Comparison of ENCODE assay signal across 16 cellular contexts in genomic region chr13:63455938-63456337, GRCh38.
DNase-seq lines count a peak whose midpoint lies in the region; ATAC-seq, FAIRE-seq and TF ChIP-seq lines count a peak whose summit lies in the region.
"Had no signal": no experiment of that assay in that cellular context is flagged by ENCODE, and none has a peak within 500 bp of the region (broad histone marks: within the 10 kb centered on the region; RNA-seq: fewer than 3 reads in every experiment).

No MANE protein-coding gene starts in this region.

- TF ChIP-seq CTCF in AG04450 (IDR thresholded peaks at IDR 0.05; ENCODE audit: low read depth, low read length) (peak; percentile 19; the same call in 1 of the 2 replicates), epithelial cell of proximal tubule (conservative IDR thresholded peaks at IDR 0.05; ENCODE audit: low read depth, low read length) (peak; percentile 43)

- H3K27ac ChIP-seq in AG04450 (ENCODE audit: low read depth, low read length) = no peak overlapping the region
- H3K27ac ChIP-seq: right atrium auricular region had no signal

- no peak overlapping the region for H3K4me3 ChIP-seq in AG04450 (ENCODE audit: low read depth, low read length)
- H3K4me3 ChIP-seq in epithelial cell of proximal tubule (ENCODE audit: low read depth, low read length) = no peak overlapping the region
- H3K4me3 ChIP-seq: right atrium auricular region had no signal

- DNase-seq in AG04450 (ENCODE audit: low read depth, low spot score) (no peak), OCI-M1 (lab: John Stamatoyannopoulos, UW) (peak; percentile 7), epithelial cell of proximal tubule (ENCODE audit: low read depth) (no peak), GM12892 (ENCODE audit: insufficient read length) (no peak)
- DNase-seq in activated T-helper 1 cell treated with anti-CD3 and anti-CD28 coated beads, Interleukin-12 subunit alpha, Interleukin-12 subunit beta, Interleukin-2, Interleukin-4 antibody, amounts not matched to agents 30 ng/mL and 10 ng/mL and 1 ng/mL, durations not matched to agents 14 hours and 24 hours and 36 hours (ENCODE audit: low spot score) = no peak
- no peak for DNase-seq in activated naive CD4-positive, alpha-beta T cell (lab: John Stamatoyannopoulos, UW)
- no peak for DNase-seq in NK-92 treated with Interleukin-12 subunit alpha and Interleukin-12 subunit beta, amount 100 ng/mL, for 24 hours (lab: John Stamatoyannopoulos, UW)
- DNase-seq: activated CD4-positive, alpha-beta memory T cell treated with anti-CD3 and anti-CD28 coated beads, Interleukin-2, amount 10 ng/mL, durations not matched to agents 7 days and 5 days; activated naive CD4-positive, alpha-beta T cell treated with anti-CD3 and anti-CD28 coated beads, Interleukin-2, amount 10 ng/mL, durations not matched to agents 7 days and 5 days; CD4-positive, alpha-beta T cell; kidney; NCI-H1417; NCI-H748 treated with DMSO at 0.1 percent for 48 hours had no signal

- POLR2A ChIA-PET in AG04450 (lab: Yijun Ruan, JAX) = no interaction called here

- ATAC-seq in GM19463 (IDR thresholded peaks at IDR 0.05; ENCODE audit: unreplicated experiment) = peak; percentile 53

- intact Hi-C loops in activated T-helper 1 cell treated with anti-CD3 and anti-CD28 coated beads, Interleukin-12 subunit alpha, Interleukin-12 subunit beta, Interleukin-2, Interleukin-4 antibody, amounts not matched to agents 30 ng/mL and 10 ng/mL and 1 ng/mL, durations not matched to agents 14 hours and 24 hours and 36 hours (cut with micrococcal nuclease) = no loop called here

- no peak overlapping the region for H3K4me3 Mint-ChIP-seq in activated T-helper 1 cell treated with anti-CD3 and anti-CD28 coated beads, Interleukin-12 subunit alpha, Interleukin-12 subunit beta, Interleukin-2, Interleukin-4 antibody, amounts not matched to agents 30 ng/mL and 10 ng/mL and 1 ng/mL, durations not matched to agents 14 hours and 24 hours and 36 hours
- H3K4me3 Mint-ChIP-seq: activated CD4-positive, alpha-beta memory T cell treated with anti-CD3 and anti-CD28 coated beads, Interleukin-2, amount 10 ng/mL, durations not matched to agents 7 days and 5 days; activated naive CD4-positive, alpha-beta T cell treated with anti-CD3 and anti-CD28 coated beads, Interleukin-2, amount 10 ng/mL, durations not matched to agents 7 days and 5 days; CD4-positive, alpha-beta T cell had no signal

- no peaks in the 10 kb centered on the region for H3K27me3 Mint-ChIP-seq in activated T-helper 1 cell treated with anti-CD3 and anti-CD28 coated beads, Interleukin-12 subunit alpha, Interleukin-12 subunit beta, Interleukin-2, Interleukin-4 antibody, amounts not matched to agents 30 ng/mL and 10 ng/mL and 1 ng/mL, durations not matched to agents 14 hours and 24 hours and 36 hours (ENCODE audit: insufficient read depth)
- H3K27me3 Mint-ChIP-seq: activated CD4-positive, alpha-beta memory T cell treated with anti-CD3 and anti-CD28 coated beads, Interleukin-2, amount 10 ng/mL, durations not matched to agents 7 days and 5 days; activated naive CD4-positive, alpha-beta T cell treated with anti-CD3 and anti-CD28 coated beads, Interleukin-2, amount 10 ng/mL, durations not matched to agents 7 days and 5 days; CD4-positive, alpha-beta T cell had no signal

- H3K4me1 Mint-ChIP-seq in activated T-helper 1 cell treated with anti-CD3 and anti-CD28 coated beads, Interleukin-12 subunit alpha, Interleukin-12 subunit beta, Interleukin-2, Interleukin-4 antibody, amounts not matched to agents 30 ng/mL and 10 ng/mL and 1 ng/mL, durations not matched to agents 14 hours and 24 hours and 36 hours (ENCODE audit: low read depth) = no peaks in the 10 kb centered on the region
- H3K4me1 Mint-ChIP-seq: activated CD4-positive, alpha-beta memory T cell treated with anti-CD3 and anti-CD28 coated beads, Interleukin-2, amount 10 ng/mL, durations not matched to agents 7 days and 5 days; activated naive CD4-positive, alpha-beta T cell treated with anti-CD3 and anti-CD28 coated beads, Interleukin-2, amount 10 ng/mL, durations not matched to agents 7 days and 5 days had no signal

- CTCF ChIA-PET in AG04450 (lab: Charles Lee) = interaction anchor here (0.7 kb wide), 1 partner anchor 18 kb away, joined by 3 read pairs; no protein-coding TSS in a partner anchor

- no peak for TF ChIP-seq POLR2A in GM12892 (IDR thresholded peaks at IDR 0.05; ENCODE audit: low read depth, low read length)

- peaks cover 5% of the 10 kb centered on the region for H3K9me3 Mint-ChIP-seq in activated T-helper 1 cell treated with anti-CD3 and anti-CD28 coated beads, Interleukin-12 subunit alpha, Interleukin-12 subunit beta, Interleukin-2, Interleukin-4 antibody, amounts not matched to agents 30 ng/mL and 10 ng/mL and 1 ng/mL, durations not matched to agents 14 hours and 24 hours and 36 hours
- H3K9me3 Mint-ChIP-seq: activated CD4-positive, alpha-beta memory T cell treated with anti-CD3 and anti-CD28 coated beads, Interleukin-2, amount 10 ng/mL, durations not matched to agents 7 days and 5 days; activated naive CD4-positive, alpha-beta T cell treated with anti-CD3 and anti-CD28 coated beads, Interleukin-2, amount 10 ng/mL, durations not matched to agents 7 days and 5 days had no signal

- no peaks in the 10 kb centered on the region for H3K27me3 ChIP-seq in AG04450 (ENCODE audit: control insufficient read depth, insufficient read depth, low read length)
- H3K27me3 ChIP-seq: right atrium auricular region had no signal

- H3K27ac Mint-ChIP-seq in activated T-helper 1 cell treated with anti-CD3 and anti-CD28 coated beads, Interleukin-12 subunit alpha, Interleukin-12 subunit beta, Interleukin-2, Interleukin-4 antibody, amounts not matched to agents 30 ng/mL and 10 ng/mL and 1 ng/mL, durations not matched to agents 14 hours and 24 hours and 36 hours = no peak overlapping the region
- H3K27ac Mint-ChIP-seq: activated CD4-positive, alpha-beta memory T cell treated with anti-CD3 and anti-CD28 coated beads, Interleukin-2, amount 10 ng/mL, durations not matched to agents 7 days and 5 days; activated naive CD4-positive, alpha-beta T cell treated with anti-CD3 and anti-CD28 coated beads, Interleukin-2, amount 10 ng/mL, durations not matched to agents 7 days and 5 days; CD4-positive, alpha-beta T cell had no signal

- no peaks in the 10 kb centered on the region for H3K9me3 ChIP-seq in AG04450 (ENCODE audit: control insufficient read depth, insufficient read depth, low read length)
- H3K9me3 ChIP-seq: right atrium auricular region had no signal

- no peak for FAIRE-seq in GM12892 (lab: Jason Lieb, UNC)
- FAIRE-seq: colon, kidney had no signal

- H3K36me3 Mint-ChIP-seq in activated T-helper 1 cell treated with anti-CD3 and anti-CD28 coated beads, Interleukin-12 subunit alpha, Interleukin-12 subunit beta, Interleukin-2, Interleukin-4 antibody, amounts not matched to agents 30 ng/mL and 10 ng/mL and 1 ng/mL, durations not matched to agents 14 hours and 24 hours and 36 hours (ENCODE audit: low read depth) = no peaks in the 10 kb centered on the region
- H3K36me3 Mint-ChIP-seq: activated naive CD4-positive, alpha-beta T cell treated with anti-CD3 and anti-CD28 coated beads, Interleukin-2, amount 10 ng/mL, durations not matched to agents 7 days and 5 days had no signal
